In genomic region chr9:5437254-5438216, GRCh38 we compare ENCODE assay signal across 1 cellular context.
TF ChIP-seq lines count a peak whose summit lies in the region.

Gene PLGRKT (minus strand): TSS chr9:5437925. CDS start chr9:5431977, 5,948 bp downstream.

TF ChIP-seq in HepG2, 621 proteins besides CTCF, POLR2A, EP300 and RAD21 (continued from another document and continues in another):
- TF ChIP-seq GATAD2A (CRISPR knock-in tag; IDR thresholded peaks at IDR 0.05) (peak; percentile 57; the same call in 1 of the 2 replicates), ZNF44 (CRISPR knock-in tag; IDR thresholded peaks at IDR 0.05) (no peak), ZNF441 (CRISPR knock-in tag; IDR thresholded peaks at IDR 0.05; ENCODE audit: borderline replicate concordance) (peak; percentile 87; the same call in 1 of the 2 replicates), SIN3B (IDR thresholded peaks at IDR 0.05; ENCODE audit: low read length) (peak; percentile 85), ZSCAN22 (CRISPR knock-in tag; IDR thresholded peaks at IDR 0.05) (no peak), TAF15 (IDR thresholded peaks at IDR 0.05; ENCODE audit: low read depth, low read length, poor library complexity, severe bottlenecking) (no peak), RBM22 (optimal IDR thresholded peaks at IDR 0.05; ENCODE audit: low read length) (no peak), ZNF546 (CRISPR knock-in tag; conservative IDR thresholded peaks at IDR 0.05) (no peak), NKX3-1 (CRISPR knock-in tag; IDR thresholded peaks at IDR 0.05) (peak; percentile 56; the same call in 1 of the 2 replicates), DNMT1 (CRISPR knock-in tag; IDR thresholded peaks at IDR 0.05) (no peak), ZNF143 (CRISPR knock-in tag; IDR thresholded peaks at IDR 0.05) (peak; percentile 50; the same call in 1 of the 2 replicates), ZNF224 (CRISPR knock-in tag; IDR thresholded peaks at IDR 0.05) (no peak), ZBTB7B (CRISPR knock-in tag; IDR thresholded peaks at IDR 0.05) (no peak), TP53 (CRISPR knock-in tag; conservative IDR thresholded peaks at IDR 0.05) (no peak), ZNF75D (CRISPR knock-in tag; IDR thresholded peaks at IDR 0.05; ENCODE audit: borderline replicate concordance) (no peak), ZNF318 (CRISPR knock-in tag; IDR thresholded peaks at IDR 0.05) (no peak; the same call in 1 of the 2 replicates), ZBTB20 (CRISPR knock-in tag; IDR thresholded peaks at IDR 0.05; ENCODE audit: borderline replicate concordance, low read depth) (0 out of 2 replicates have a peak, but pooled peaks have one; percentile 64), THYN1 (CRISPR knock-in tag; IDR thresholded peaks at IDR 0.05; ENCODE audit: borderline replicate concordance, low read depth) (no peak), TOE1 (CRISPR knock-in tag; IDR thresholded peaks at IDR 0.05) (no peak), ZNF792 (CRISPR knock-in tag; IDR thresholded peaks at IDR 0.05) (peak; percentile 57; the same call in 1 of the 2 replicates), THAP8 (CRISPR knock-in tag; IDR thresholded peaks at IDR 0.05; ENCODE audit: borderline replicate concordance) (0 out of 2 replicates have a peak, but pooled peaks have one; percentile 49), RARG (CRISPR knock-in tag; IDR thresholded peaks at IDR 0.05; ENCODE audit: low read depth) (0 out of 2 replicates have a peak, but pooled peaks have one; percentile 39), MIXL1 (CRISPR knock-in tag; IDR thresholded peaks at IDR 0.05) (peak; percentile 47; the same call in 1 of the 2 replicates), YEATS2 (CRISPR knock-in tag; IDR thresholded peaks at IDR 0.05; ENCODE audit: borderline replicate concordance) (peak; percentile 87), ZSCAN21 (CRISPR knock-in tag; IDR thresholded peaks at IDR 0.05; ENCODE audit: borderline replicate concordance) (peak; percentile 94; the same call in 1 of the 2 replicates), TAF1 (CRISPR knock-in tag; IDR thresholded peaks at IDR 0.05) (peak; percentile 92), RFX5 (IDR thresholded peaks at IDR 0.05; ENCODE audit: low read depth, low read length) (no peak), CENPX (CRISPR knock-in tag; IDR thresholded peaks at IDR 0.05) (no peak), ZSCAN20 (CRISPR knock-in tag; IDR thresholded peaks at IDR 0.05; ENCODE audit: borderline replicate concordance) (peak; percentile 65; the same call in 1 of the 2 replicates), TMF1 (CRISPR knock-in tag; IDR thresholded peaks at IDR 0.05; ENCODE audit: low read depth) (no peak), ZNF180 (CRISPR knock-in tag; IDR thresholded peaks at IDR 0.05; ENCODE audit: borderline replicate concordance, low read depth) (no peak), IKZF1 (IDR thresholded peaks at IDR 0.05) (no peak), ERF (CRISPR knock-in tag; IDR thresholded peaks at IDR 0.05) (peak; percentile 73; the same call in 1 of the 2 replicates), ZNF335 (CRISPR knock-in tag; IDR thresholded peaks at IDR 0.05) (no peak), SP1 (IDR thresholded peaks at IDR 0.05) (no peak), SP1 (CRISPR knock-in tag; IDR thresholded peaks at IDR 0.05) (peak; percentile 66), ARHGAP35 (CRISPR knock-in tag; IDR thresholded peaks at IDR 0.05; ENCODE audit: borderline replicate concordance) (no peak), SPEN (CRISPR knock-in tag; IDR thresholded peaks at IDR 0.05; ENCODE audit: low read depth) (peak; percentile 63), CEBPG (CRISPR knock-in tag; IDR thresholded peaks at IDR 0.05) (no peak), JUN (CRISPR knock-in tag; IDR thresholded peaks at IDR 0.05) (no peak), RAD51 (IDR thresholded peaks at IDR 0.05; ENCODE audit: borderline replicate concordance) (no peak)
- TF ChIP-seq, protein P1, sequence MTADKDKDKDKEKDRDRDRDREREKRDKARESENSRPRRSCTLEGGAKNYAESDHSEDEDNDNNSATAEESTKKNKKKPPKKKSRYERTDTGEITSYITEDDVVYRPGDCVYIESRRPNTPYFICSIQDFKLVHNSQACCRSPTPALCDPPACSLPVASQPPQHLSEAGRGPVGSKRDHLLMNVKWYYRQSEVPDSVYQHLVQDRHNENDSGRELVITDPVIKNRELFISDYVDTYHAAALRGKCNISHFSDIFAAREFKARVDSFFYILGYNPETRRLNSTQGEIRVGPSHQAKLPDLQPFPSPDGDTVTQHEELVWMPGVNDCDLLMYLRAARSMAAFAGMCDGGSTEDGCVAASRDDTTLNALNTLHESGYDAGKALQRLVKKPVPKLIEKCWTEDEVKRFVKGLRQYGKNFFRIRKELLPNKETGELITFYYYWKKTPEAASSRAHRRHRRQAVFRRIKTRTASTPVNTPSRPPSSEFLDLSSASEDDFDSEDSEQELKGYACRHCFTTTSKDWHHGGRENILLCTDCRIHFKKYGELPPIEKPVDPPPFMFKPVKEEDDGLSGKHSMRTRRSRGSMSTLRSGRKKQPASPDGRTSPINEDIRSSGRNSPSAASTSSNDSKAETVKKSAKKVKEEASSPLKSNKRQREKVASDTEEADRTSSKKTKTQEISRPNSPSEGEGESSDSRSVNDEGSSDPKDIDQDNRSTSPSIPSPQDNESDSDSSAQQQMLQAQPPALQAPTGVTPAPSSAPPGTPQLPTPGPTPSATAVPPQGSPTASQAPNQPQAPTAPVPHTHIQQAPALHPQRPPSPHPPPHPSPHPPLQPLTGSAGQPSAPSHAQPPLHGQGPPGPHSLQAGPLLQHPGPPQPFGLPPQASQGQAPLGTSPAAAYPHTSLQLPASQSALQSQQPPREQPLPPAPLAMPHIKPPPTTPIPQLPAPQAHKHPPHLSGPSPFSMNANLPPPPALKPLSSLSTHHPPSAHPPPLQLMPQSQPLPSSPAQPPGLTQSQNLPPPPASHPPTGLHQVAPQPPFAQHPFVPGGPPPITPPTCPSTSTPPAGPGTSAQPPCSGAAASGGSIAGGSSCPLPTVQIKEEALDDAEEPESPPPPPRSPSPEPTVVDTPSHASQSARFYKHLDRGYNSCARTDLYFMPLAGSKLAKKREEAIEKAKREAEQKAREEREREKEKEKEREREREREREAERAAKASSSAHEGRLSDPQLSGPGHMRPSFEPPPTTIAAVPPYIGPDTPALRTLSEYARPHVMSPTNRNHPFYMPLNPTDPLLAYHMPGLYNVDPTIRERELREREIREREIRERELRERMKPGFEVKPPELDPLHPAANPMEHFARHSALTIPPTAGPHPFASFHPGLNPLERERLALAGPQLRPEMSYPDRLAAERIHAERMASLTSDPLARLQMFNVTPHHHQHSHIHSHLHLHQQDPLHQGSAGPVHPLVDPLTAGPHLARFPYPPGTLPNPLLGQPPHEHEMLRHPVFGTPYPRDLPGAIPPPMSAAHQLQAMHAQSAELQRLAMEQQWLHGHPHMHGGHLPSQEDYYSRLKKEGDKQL (CRISPR knock-in tag; IDR thresholded peaks at IDR 0.05; ENCODE audit: low read depth) = no peak
- TF ChIP-seq, protein P2, sequence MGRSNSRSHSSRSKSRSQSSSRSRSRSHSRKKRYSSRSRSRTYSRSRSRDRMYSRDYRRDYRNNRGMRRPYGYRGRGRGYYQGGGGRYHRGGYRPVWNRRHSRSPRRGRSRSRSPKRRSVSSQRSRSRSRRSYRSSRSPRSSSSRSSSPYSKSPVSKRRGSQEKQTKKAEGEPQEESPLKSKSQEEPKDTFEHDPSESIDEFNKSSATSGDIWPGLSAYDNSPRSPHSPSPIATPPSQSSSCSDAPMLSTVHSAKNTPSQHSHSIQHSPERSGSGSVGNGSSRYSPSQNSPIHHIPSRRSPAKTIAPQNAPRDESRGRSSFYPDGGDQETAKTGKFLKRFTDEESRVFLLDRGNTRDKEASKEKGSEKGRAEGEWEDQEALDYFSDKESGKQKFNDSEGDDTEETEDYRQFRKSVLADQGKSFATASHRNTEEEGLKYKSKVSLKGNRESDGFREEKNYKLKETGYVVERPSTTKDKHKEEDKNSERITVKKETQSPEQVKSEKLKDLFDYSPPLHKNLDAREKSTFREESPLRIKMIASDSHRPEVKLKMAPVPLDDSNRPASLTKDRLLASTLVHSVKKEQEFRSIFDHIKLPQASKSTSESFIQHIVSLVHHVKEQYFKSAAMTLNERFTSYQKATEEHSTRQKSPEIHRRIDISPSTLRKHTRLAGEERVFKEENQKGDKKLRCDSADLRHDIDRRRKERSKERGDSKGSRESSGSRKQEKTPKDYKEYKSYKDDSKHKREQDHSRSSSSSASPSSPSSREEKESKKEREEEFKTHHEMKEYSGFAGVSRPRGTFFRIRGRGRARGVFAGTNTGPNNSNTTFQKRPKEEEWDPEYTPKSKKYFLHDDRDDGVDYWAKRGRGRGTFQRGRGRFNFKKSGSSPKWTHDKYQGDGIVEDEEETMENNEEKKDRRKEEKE (IDR thresholded peaks at IDR 0.05) = no peak
